Comparison of ENCODE assay signal across 22 cellular contexts in genomic region chr1:98368995-98369394, GRCh38.
"Had no signal": no experiment of that assay in that cellular context is flagged by ENCODE, and none has a peak within 500 bp of the region (broad histone marks: within the 10 kb centered on the region; RNA-seq: fewer than 3 reads in every experiment).

No MANE protein-coding gene starts in this region.

- H3K9me3 ChIP-seq: breast epithelium had no signal

- DNase-seq: activated CD4-positive, alpha-beta T cell treated with anti-CD3 and anti-CD28 coated beads for 48 hours; activated CD4-positive, alpha-beta T cell treated with anti-CD3 and anti-CD28 coated beads, Interleukin-2, amount 50 U/mL, for 4 hours; activated CD4-positive, CD25-positive, alpha-beta regulatory T cell treated with anti-CD3 and anti-CD28 coated beads, Interleukin-2, amount 50 U/mL, for 72 hours; activated CD8-positive, alpha-beta memory T cell treated with anti-CD3 and anti-CD28 coated beads, Interleukin-2, amount 50 U/mL, for 48 hours; activated CD8-positive, alpha-beta T cell treated with anti-CD3 and anti-CD28 coated beads, Interleukin-2, amount 10 ng/mL, durations not matched to agents 7 days and 5 days; activated naive CD4-positive, alpha-beta T cell; activated T-cell treated with anti-CD3 and anti-CD28 coated beads, Interleukin-2, amount 50 U/mL, for 1 hour; aorta; caudate nucleus; NCI-H1048; NCI-H1930; NCI-H2171; NCI-H345; NCI-H510A; NCI-H526 treated with DMSO at 0.1 percent for 48 hours; NK-92 treated with Interleukin-12 subunit alpha and Interleukin-12 subunit beta, amount 100 ng/mL, for 24 hours; PC-9; SHP77 treated with DMSO at 0.1 percent for 48 hours; T-helper 17 cell; T-helper 9 cell had no signal

- H3K4me1 ChIP-seq: breast epithelium had no signal

- H3K27ac ChIP-seq: breast epithelium, PC-9 had no signal

- H3K4me3 ChIP-seq: breast epithelium, PC-9 had no signal

- H3K4me2 ChIP-seq: PC-9 had no signal

- H3K27me3 ChIP-seq: breast epithelium had no signal

- H2AFZ ChIP-seq: PC-9 had no signal

- H3K36me3 ChIP-seq: breast epithelium had no signal

- ATAC-seq: activated CD8-positive, alpha-beta T cell treated with anti-CD3 and anti-CD28 coated beads, Interleukin-2, amount 10 ng/mL, durations not matched to agents 7 days and 5 days; T-helper 17 cell; WTC11 had no signal
